ENCODE assay signal across 27 cellular contexts in the genomic region with DNA sequence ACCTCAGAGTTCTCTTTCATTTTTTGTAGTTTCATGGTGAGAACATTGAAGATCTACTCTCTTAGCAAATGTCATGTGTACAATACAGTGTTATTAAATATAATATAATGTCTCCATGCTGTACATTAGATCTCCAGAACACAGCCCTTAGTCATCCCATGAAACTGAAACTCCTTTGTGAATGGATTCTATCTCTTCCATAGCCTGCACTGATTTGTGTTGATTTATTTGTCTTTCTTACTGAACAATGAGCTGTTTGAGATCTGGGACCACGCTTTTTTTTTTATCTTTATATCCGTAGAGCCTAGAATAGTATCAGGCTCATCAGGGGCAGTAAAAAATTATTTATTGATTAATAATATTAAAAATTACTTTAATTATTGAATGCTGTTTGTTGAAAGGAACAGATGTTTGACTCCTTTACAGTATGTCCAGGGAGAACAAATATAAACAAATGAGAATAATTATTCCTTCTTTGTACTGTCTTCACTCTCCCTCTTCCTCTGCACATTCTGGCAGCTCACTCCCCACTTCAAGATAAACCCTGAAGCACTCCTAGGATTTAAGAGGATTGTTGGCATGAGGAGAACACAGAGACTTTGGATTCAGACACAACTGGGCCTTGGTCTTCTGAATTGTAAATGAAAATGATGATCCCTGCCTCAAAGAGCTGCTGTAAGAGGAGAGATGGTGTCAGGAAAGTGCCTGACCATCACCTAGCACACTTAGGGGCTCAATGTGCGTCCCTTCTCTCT.
"Had no signal": no experiment of that assay in that cellular context is flagged by ENCODE, and none has a peak within 500 bp of the region (broad histone marks: within the 10 kb centered on the region; RNA-seq: fewer than 3 reads in every experiment).

No MANE protein-coding gene starts in this region.

- H3K36me3 Mint-ChIP-seq: activated naive CD4-positive, alpha-beta T cell treated with anti-CD3 and anti-CD28 coated beads, Interleukin-2, amount 50 U/mL, for 24 hours; immature natural killer cell; naive thymus-derived CD8-positive, alpha-beta T cell; neural progenitor cell had no signal

- FAIRE-seq: endometrium, kidney had no signal

- H3K4me1 Mint-ChIP-seq: activated naive CD4-positive, alpha-beta T cell treated with anti-CD3 and anti-CD28 coated beads, Interleukin-2, amount 50 U/mL, for 24 hours; activated naive CD8-positive, alpha-beta T cell treated with anti-CD3 and anti-CD28 coated beads, Interleukin-2, amount 50 U/mL, for 24 hours; activated T-helper 17 cell treated with anti-CD3 and anti-CD28 coated beads, Interleukin-2, amount 50 U/mL, for 72 hours; central memory CD8-positive, alpha-beta T cell; immature natural killer cell; naive thymus-derived CD8-positive, alpha-beta T cell had no signal

- ATAC-seq: activated CD8-positive, alpha-beta T cell treated with anti-CD3 and anti-CD28 coated beads for 36 hours; activated naive CD8-positive, alpha-beta T cell treated with anti-CD3 and anti-CD28 coated beads, Interleukin-2, amount 50 U/mL, for 24 hours; activated T-cell treated with anti-CD3 and anti-CD28 coated beads, Interleukin-2, amount 50 U/mL, for 4 hours; activated T-helper 17 cell treated with anti-CD3 and anti-CD28 coated beads, Interleukin-2, amount 50 U/mL, for 72 hours; gastroesophageal sphincter; naive thymus-derived CD8-positive, alpha-beta T cell had no signal

- H3K27ac Mint-ChIP-seq: activated CD8-positive, alpha-beta T cell treated with anti-CD3 and anti-CD28 coated beads for 36 hours; activated naive CD4-positive, alpha-beta T cell treated with anti-CD3 and anti-CD28 coated beads, Interleukin-2, amount 50 U/mL, for 24 hours; activated naive CD8-positive, alpha-beta T cell treated with anti-CD3 and anti-CD28 coated beads, Interleukin-2, amount 50 U/mL, for 24 hours; activated T-helper 17 cell treated with anti-CD3 and anti-CD28 coated beads, Interleukin-2, amount 50 U/mL, for 72 hours; immature natural killer cell; naive thymus-derived CD8-positive, alpha-beta T cell; neural progenitor cell had no signal

- H3K27ac ChIP-seq: breast epithelium, gastroesophageal sphincter, neural progenitor cell, parathyroid adenoma, right atrium auricular region, thoracic aorta, vagina had no signal

- DNase-seq: activated B cell treated with CpG ODN at 0.5 μM for 24 hours; activated CD4-positive, alpha-beta T cell treated with anti-CD3 and anti-CD28 coated beads, Interleukin-2, amount 50 U/mL, for 1 hour; activated CD8-positive, alpha-beta T cell treated with anti-CD3 and anti-CD28 coated beads for 36 hours; activated naive CD8-positive, alpha-beta T cell treated with anti-CD3 and anti-CD28 coated beads, Interleukin-2, amount 50 U/mL, for 24 hours; activated T-cell treated with anti-CD3 and anti-CD28 coated beads, Interleukin-2, amount 50 U/mL, for 4 hours; dermis blood vessel endothelial cell; effector CD8-positive, alpha-beta T cell; head of caudate nucleus; immature natural killer cell; kidney; mesenchymal stem cell; naive thymus-derived CD8-positive, alpha-beta T cell; occipital lobe; stimulated activated naive CD4-positive, alpha-beta T cell; T-helper 2 cell; trophoblast cell had no signal

- H3K9me3 Mint-ChIP-seq: activated B cell treated with CpG ODN at 0.5 μM for 24 hours; activated CD8-positive, alpha-beta T cell treated with anti-CD3 and anti-CD28 coated beads for 36 hours; activated naive CD4-positive, alpha-beta T cell treated with anti-CD3 and anti-CD28 coated beads, Interleukin-2, amount 50 U/mL, for 24 hours; activated naive CD8-positive, alpha-beta T cell treated with anti-CD3 and anti-CD28 coated beads, Interleukin-2, amount 50 U/mL, for 24 hours; activated T-cell treated with anti-CD3 and anti-CD28 coated beads, Interleukin-2, amount 50 U/mL, for 4 hours; activated T-helper 17 cell treated with anti-CD3 and anti-CD28 coated beads, Interleukin-2, amount 50 U/mL, for 72 hours; central memory CD8-positive, alpha-beta T cell; immature natural killer cell; naive thymus-derived CD8-positive, alpha-beta T cell; neural progenitor cell had no signal

- H3K4me3 Mint-ChIP-seq: activated B cell treated with CpG ODN at 0.5 μM for 24 hours; activated CD8-positive, alpha-beta T cell treated with anti-CD3 and anti-CD28 coated beads for 36 hours; activated naive CD4-positive, alpha-beta T cell treated with anti-CD3 and anti-CD28 coated beads, Interleukin-2, amount 50 U/mL, for 24 hours; activated naive CD8-positive, alpha-beta T cell treated with anti-CD3 and anti-CD28 coated beads, Interleukin-2, amount 50 U/mL, for 24 hours; activated T-cell treated with anti-CD3 and anti-CD28 coated beads, Interleukin-2, amount 50 U/mL, for 4 hours; activated T-helper 17 cell treated with anti-CD3 and anti-CD28 coated beads, Interleukin-2, amount 50 U/mL, for 72 hours; central memory CD8-positive, alpha-beta T cell; immature natural killer cell; naive thymus-derived CD8-positive, alpha-beta T cell; neural progenitor cell had no signal
